15 cellular contexts compared by ENCODE assay signal in genomic region chr11:44765676-44766075, GRCh38. TPM values are rescaled to one million over a fixed set of nuclear protein-coding genes. Genes with fewer than 3 reads are reported as not detected.
DNase-seq lines count a peak whose midpoint lies in the region; ATAC-seq and TF ChIP-seq lines count a peak whose summit lies in the region.
"Had no signal": no experiment of that assay in that cellular context is flagged by ENCODE, and none has a peak within 500 bp of the region (broad histone marks: within the 10 kb centered on the region; RNA-seq: fewer than 3 reads in every experiment).

No MANE protein-coding gene starts in this region.

- no peak overlapping the region for H3K4me3 ChIP-seq in BLaER1 treated with 17β-estradiol and CSF1 and Interleukin-3, amounts not matched to agents 10 nM and 100 nM
- H3K4me3 ChIP-seq in Peyer's patch (no peak overlapping the region), gastroesophageal sphincter (no peak overlapping the region), ovary (no peak overlapping the region)

- no peak overlapping the region; a peak in 1 of 22 replicates for H3K27ac ChIP-seq in BLaER1 treated with 17β-estradiol and CSF1 and Interleukin-3, amounts not matched to agents 10 nM and 100 nM
- H3K27ac ChIP-seq in Peyer's patch (peak overlapping the region; percentile 40 to 77 (median 54)), gastroesophageal sphincter (peak overlapping the region; percentile 62 to 93 (median 84)), ovary (peak overlapping the region; percentile 49 to 81)

- peaks cover 0 to 12% (median 0%) of the 10 kb centered on the region in 11 experiments; a peak in 1 of 22 replicates for H3K9me3 ChIP-seq in BLaER1 treated with 17β-estradiol and CSF1 and Interleukin-3, amounts not matched to agents 10 nM and 100 nM (replicated peaks in 1 of 11)
- no peaks in the 10 kb centered on the region for H3K9me3 ChIP-seq in Peyer's patch
- H3K9me3 ChIP-seq in gastroesophageal sphincter, result no peaks in the 10 kb centered on the region
- H3K9me3 ChIP-seq in ovary, result no peaks in the 10 kb centered on the region

- WGBS in gastroesophageal sphincter (ENCODE audit: low coverage in 1 of 2), 2 donors, result 72 to 76% methylated on average over 3 of the region's 3 CpGs
- 94 to 99% (median 94%) methylated on average over 3 of the region's 3 CpGs for WGBS in ovary, 3 donors

- TF ChIP-seq POLR2A in Peyer's patch (IDR thresholded peaks at IDR 0.05), result no peak
- no peak for TF ChIP-seq POLR2A in gastroesophageal sphincter (IDR thresholded peaks at IDR 0.05)
- no peak for TF ChIP-seq POLR2A in ovary (IDR thresholded peaks at IDR 0.05)

- no peak for ATAC-seq in gastroesophageal sphincter
- no peak for ATAC-seq in GM21825 (IDR thresholded peaks at IDR 0.05; ENCODE audit: unreplicated experiment)
- ATAC-seq in HG03139 (IDR thresholded peaks at IDR 0.05; ENCODE audit: unreplicated experiment), result no peak

- DNase-seq in Peyer's patch (no peak), ovary (no peak), NCI-H774 (lab: John Stamatoyannopoulos, UW) (no peak), NCI-H524 treated with DMSO at 0.1 percent for 48 hours (lab: John Stamatoyannopoulos, UW) (no peak)
- DNase-seq: activated CD4-positive, alpha-beta T cell treated with anti-CD3 and anti-CD28 coated beads, Interleukin-2, amount 10 ng/mL, durations not matched to agents 24 days and 14 days; cortex of kidney; left colon; nephron progenitor cell; SHP77 treated with DMSO at 0.1 percent for 48 hours; stimulated activated CD4-positive, alpha-beta T cell treated with anti-CD3 and anti-CD28 coated beads, Interleukin-4, amount 100 ng/mL, for 4 hours had no signal

- TF ChIP-seq CTCF in Peyer's patch (IDR thresholded peaks at IDR 0.05) (no peak), gastroesophageal sphincter (IDR thresholded peaks at IDR 0.05) (no peak), ovary (IDR thresholded peaks at IDR 0.05) (no peak)

- no peak overlapping the region; a peak in 1 of 22 replicates for H3K9ac ChIP-seq in BLaER1 treated with 17β-estradiol and CSF1 and Interleukin-3, amounts not matched to agents 10 nM and 100 nM

- H3K4me1 ChIP-seq in BLaER1 treated with 17β-estradiol and CSF1 and Interleukin-3, amounts not matched to agents 10 nM and 100 nM, result peaks cover 0 to 13% (median 11%) of the 10 kb centered on the region in 10 experiments; a peak in 15 of 20 replicates
- H3K4me1 ChIP-seq in Peyer's patch (peaks cover 0 to 20% (median 0%) of the 10 kb centered on the region in 4 donors), gastroesophageal sphincter (peaks cover 11 to 66% (median 40%) of the 10 kb centered on the region in 3 donors), ovary (ENCODE audit: insufficient read depth) (peaks cover 19% of the 10 kb centered on the region)

- TF ChIP-seq EP300 in gastroesophageal sphincter (IDR thresholded peaks at IDR 0.05), result no peak
- TF ChIP-seq EP300 in ovary (IDR thresholded peaks at IDR 0.05), result no peak

- H3K4me2 ChIP-seq in BLaER1 treated with 17β-estradiol and CSF1 and Interleukin-3, amounts not matched to agents 10 nM and 100 nM, result peak overlapping the region in 6 of 11 experiments; percentile 11 to 48 (median 28); a peak in 4 of 22 replicates

- no peaks in the 10 kb centered on the region; a peak in 1 of 22 replicates for H4K20me1 ChIP-seq in BLaER1 treated with 17β-estradiol and CSF1 and Interleukin-3, amounts not matched to agents 10 nM and 100 nM

- intact Hi-C loops in ovary (cut with DNase I), result no loop called here

- no peaks in the 10 kb centered on the region for H3K27me3 ChIP-seq in BLaER1 treated with 17β-estradiol and CSF1 and Interleukin-3, amounts not matched to agents 10 nM and 100 nM
- H3K27me3 ChIP-seq in Peyer's patch, result no peaks in the 10 kb centered on the region
- no peaks in the 10 kb centered on the region for H3K27me3 ChIP-seq in gastroesophageal sphincter
- H3K27me3 ChIP-seq in ovary, result no peaks in the 10 kb centered on the region

- H3K36me3 ChIP-seq in BLaER1 treated with 17β-estradiol and CSF1 and Interleukin-3, amounts not matched to agents 10 nM and 100 nM, result no peaks in the 10 kb centered on the region
- H3K36me3 ChIP-seq in Peyer's patch (no peaks in the 10 kb centered on the region), gastroesophageal sphincter (peaks cover 0 to 6% of the 10 kb centered on the region in 2 donors), ovary (no peaks in the 10 kb centered on the region)

RNA-seq across cellular contexts. Expression of gene TSPAN18, which starts 38.9 kb away (rescaled TPM):
- total RNA-seq in Peyer's patch (10 to 100 TPM in 1 of 4 donors, 1 to 10 TPM in 3; 1.1 to 19.8 (median 3.1) TPM), gastroesophageal sphincter (10 to 100 TPM; 31.1 to 74.6 (median 34.7) TPM), ovary (10 to 100 TPM in 4 of 7 donors, 1 to 10 TPM in 3; 2.1 to 25.1 (median 14.4) TPM)
- polyA plus RNA-seq in ovary, result 10 to 100 TPM; 11.6 to 35.3 TPM
- total RNA-seq: HT-29 had no signal

Comparison
In these comparisons a context has a peak if more than half of its experiments do, and no peak if none do; other contexts are left out.
1. H3K27ac ChIP-seq: peak in Peyer's patch (4 of 4), gastroesophageal sphincter (4 of 4) and ovary (2 of 2); none in BLaER1 treated with 17β-estradiol and CSF1 and Interleukin-3, amounts not matched to agents 10 nM and 100 nM (0 of 11).